33 cellular contexts compared by ENCODE assay signal in the genomic region with DNA sequence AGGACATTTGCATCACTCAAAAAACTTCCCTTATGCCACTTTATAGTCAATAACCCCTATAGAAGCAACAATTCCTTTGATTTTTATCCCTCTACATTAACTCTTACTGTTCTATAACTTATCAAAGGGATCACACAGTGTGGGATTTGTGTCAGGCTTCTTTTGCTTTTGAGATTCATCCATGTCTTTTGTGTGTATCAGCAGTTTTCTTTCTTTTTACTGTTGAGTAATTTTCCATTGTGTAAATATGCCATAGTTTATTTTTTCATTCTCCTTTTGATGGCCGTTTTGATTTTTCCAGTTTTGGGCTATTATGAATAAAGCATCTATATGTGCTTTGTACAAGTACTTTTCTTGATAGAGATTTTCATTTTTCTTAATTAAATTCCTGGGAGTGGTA.
DNase-seq lines count a peak whose midpoint lies in the region; ATAC-seq, FAIRE-seq and TF ChIP-seq lines count a peak whose summit lies in the region.
"Had no signal": no experiment of that assay in that cellular context is flagged by ENCODE, and none has a peak within 500 bp of the region (broad histone marks: within the 10 kb centered on the region; RNA-seq: fewer than 3 reads in every experiment).

No MANE protein-coding gene starts in this region.

- H2AK5ac ChIP-seq in IMR-90 (ENCODE audit: low read depth, low read length), result no peak overlapping the region

- H3K4me2 ChIP-seq in IMR-90 (ENCODE audit: low read depth, low read length), result no peak overlapping the region
- no peak overlapping the region for H3K4me2 ChIP-seq in K562 (ENCODE audit: insufficient read depth, low read length)
- no peak overlapping the region for H3K4me2 ChIP-seq in HepG2 (ENCODE audit: low read depth, low read length)
- H3K4me2 ChIP-seq: A549; BLaER1; BLaER1 treated with 17β-estradiol and CSF1 and Interleukin-3, amounts not matched to agents 10 nM and 100 nM had no signal

- H3K36me3 ChIP-seq in IMR-90 (ENCODE audit: control insufficient read depth, insufficient read depth, low read length) (no peaks in the 10 kb centered on the region), K562 (ENCODE audit: control insufficient read depth, insufficient read depth, low read length) (no peaks in the 10 kb centered on the region), HepG2 (replicated peaks in 1 of 2; ENCODE audit: control insufficient read depth in 1 of 2, insufficient read depth in 2 of 2, low read length in 2 of 2) (no peaks in the 10 kb centered on the region), lower lobe of right lung (no peaks in the 10 kb centered on the region)
- H3K36me3 ChIP-seq: BE2C; BLaER1; BLaER1 treated with 17β-estradiol and CSF1 and Interleukin-3, amounts not matched to agents 10 nM and 100 nM had no signal

- POLR2A ChIA-PET in IMR-90 (lab: Charles Lee; ENCODE audit: unreplicated experiment) (no interaction called here), K562 (lab: Yijun Ruan, JAX) (no interaction called here), HepG2 (lab: Yijun Ruan, JAX) (no interaction called here)

- H2BK5ac ChIP-seq in IMR-90 (ENCODE audit: low read depth, low read length, poor library complexity, severe bottlenecking), result no peak overlapping the region

- H4K5ac ChIP-seq in IMR-90 (ENCODE audit: low read depth, low read length), result no peak overlapping the region

- H3K4me3 ChIP-seq in IMR-90 (ENCODE audit: insufficient read depth, low read depth, low read length) (no peak overlapping the region), K562 (no peak overlapping the region), HepG2 (replicated peaks in 1 of 3; ENCODE audit: insufficient read depth in 1 of 3, low read depth in 2 of 3, low read length in 3 of 3) (no peak overlapping the region), lower lobe of right lung (no peak overlapping the region)
- H3K4me3 ChIP-seq: A549; BLaER1; BLaER1 treated with 17β-estradiol and CSF1 and Interleukin-3, amounts not matched to agents 10 nM and 100 nM had no signal

- H3K9ac ChIP-seq in IMR-90 (ENCODE audit: low read depth, low read length) (no peak overlapping the region), K562 (ENCODE audit: insufficient read depth in 1 of 2, low read depth in 2 of 2, low read length in 2 of 2) (no peak overlapping the region), HepG2 (ENCODE audit: insufficient read depth, low read depth, low read length) (no peak overlapping the region)
- H3K9ac ChIP-seq: BLaER1; BLaER1 treated with 17β-estradiol and CSF1 and Interleukin-3, amounts not matched to agents 10 nM and 100 nM had no signal

- H3K79me1 ChIP-seq in IMR-90 (ENCODE audit: low read depth in 1 of 2, low read length in 2 of 2), result no peaks in the 10 kb centered on the region

- H3K79me2 ChIP-seq in K562 (ENCODE audit: control insufficient read depth, insufficient read depth, low read length) (no peaks in the 10 kb centered on the region), HepG2 (ENCODE audit: insufficient read depth, low read length) (no peaks in the 10 kb centered on the region)

- no peak overlapping the region for H3K56ac ChIP-seq in IMR-90 (ENCODE audit: extremely low read depth, insufficient read depth, low read length)

- no TSS peak for BruUV-seq in IMR-90 (replicated peaks; lab: Mats Ljungman, UMichigan)
- BruUV-seq in K562 (replicated peaks; lab: Mats Ljungman, UMichigan), result no TSS peak
- no TSS peak for BruUV-seq in HepG2 (replicated peaks; lab: Mats Ljungman, UMichigan)

- H2BK20ac ChIP-seq in IMR-90 (ENCODE audit: low read depth, low read length), result no peak overlapping the region

- no peak for ATAC-seq in IMR-90 (ENCODE audit: low read depth)
- no peak for ATAC-seq in K562
- ATAC-seq in HepG2, result no peak
- no peak for ATAC-seq in lower lobe of right lung
- ATAC-seq in GM21360 (IDR thresholded peaks at IDR 0.05; ENCODE audit: unreplicated experiment), result no peak
- ATAC-seq: A549; CD8-positive, alpha-beta T cell had no signal

- no peak overlapping the region for H3K14ac ChIP-seq in IMR-90 (replicated peaks; ENCODE audit: low read depth, low read length)

- no peak overlapping the region for H4K91ac ChIP-seq in IMR-90 (ENCODE audit: insufficient read depth, low read depth, low read length)

- H2AK9ac ChIP-seq in IMR-90 (replicated peaks; ENCODE audit: low read depth, low read length, poor library complexity), result no peak overlapping the region

- FAIRE-seq in K562 (lab: Jason Lieb, UNC) (no peak), HepG2 (lab: Jason Lieb, UNC) (no peak)
- FAIRE-seq: A204.1, A549, D721Med had no signal

- no peak overlapping the region for H3K18ac ChIP-seq in IMR-90 (ENCODE audit: low read depth, low read length)

- in situ Hi-C loops in IMR-90 (cut with MboI; ENCODE audit: low sequenced_read_pairs), result no loop called here
- in situ Hi-C loops in K562 (cut with MboI), result no loop called here
- in situ Hi-C loops in HepG2 (cut with HindIII; ENCODE audit: extremely low pct_ligation_motif_present, low pct_unique_long_range_greater_than_20kb), result no loop called here

- no peak for TF ChIP-seq POLR2A in IMR-90 (IDR thresholded peaks at IDR 0.05; ENCODE audit: low read depth, low read length)
- no peak for TF ChIP-seq POLR2A in K562 (conservative IDR thresholded peaks at IDR 0.05)
- no peak for TF ChIP-seq POLR2A in HepG2 (IDR thresholded peaks at IDR 0.05; ENCODE audit: insufficient read depth in 1 of 2, low read depth in 2 of 2, low read length in 2 of 2)

- H2BK120ac ChIP-seq in IMR-90 (ENCODE audit: low read depth, low read length), result no peak overlapping the region

- no peak overlapping the region for H2BK15ac ChIP-seq in IMR-90 (ENCODE audit: low read depth, low read length)

- H3K27ac ChIP-seq in IMR-90 (ENCODE audit: insufficient read depth, low read length) (no peak overlapping the region), K562 (ENCODE audit: extremely low read depth, low read depth, low read length) (no peak overlapping the region), HepG2 (ENCODE audit: extremely low read length, insufficient read depth, low read length) (no peak overlapping the region), lower lobe of right lung (no peak overlapping the region)
- H3K27ac ChIP-seq: 22Rv1; A549; BLaER1; BLaER1 treated with 17β-estradiol and CSF1 and Interleukin-3, amounts not matched to agents 10 nM and 100 nM; C4-2B had no signal

- H2AFZ ChIP-seq in IMR-90 (replicated peaks; ENCODE audit: low read length, poor library complexity) (no peak overlapping the region), K562 (ENCODE audit: low read depth, low read length) (no peak overlapping the region), HepG2 (ENCODE audit: low read length) (no peak overlapping the region)

- TF ChIP-seq RAD21 in IMR-90 (IDR thresholded peaks at IDR 0.05; ENCODE audit: low read length), result no peak
- no peak for TF ChIP-seq RAD21 in K562 (CRISPR knock-in tag; conservative IDR thresholded peaks at IDR 0.05 in 1 of 2, IDR thresholded peaks at IDR 0.05 in 1 of 2)
- TF ChIP-seq RAD21 in HepG2 (CRISPR knock-in tag; IDR thresholded peaks at IDR 0.05), result no peak

- no CpG with 5 or more reads among the region's 1 CpG for WGBS in IMR-90 (ENCODE audit: extremely low coverage in 2 of 2, insufficient read length in 1 of 2), 2 experiments
- 0% methylated on average over 1 of the region's 1 CpG for WGBS in K562 (ENCODE audit: insufficient coverage, low coverage, missing lambda C conversion rate)
- 2% methylated on average over 1 of the region's 1 CpG for WGBS in HepG2 (ENCODE audit: low lambda C conversion rate)

- TF ChIP-seq CTCF in IMR-90 (conservative IDR thresholded peaks at IDR 0.05; ENCODE audit: low read depth, low read length) (no peak), K562 (IDR thresholded peaks at IDR 0.05 in 2 of 3, conservative IDR thresholded peaks at IDR 0.05 in 1 of 3; ENCODE audit: insufficient read depth in 2 of 3, low read depth in 1 of 3, low read length in 3 of 3) (no peak), HepG2 (CRISPR knock-in tag; IDR thresholded peaks at IDR 0.05) (no peak), lower lobe of right lung (IDR thresholded peaks at IDR 0.05) (no peak)

- H3K23ac ChIP-seq in IMR-90 (ENCODE audit: low read depth, low read length), result no peak overlapping the region

- CTCF ChIA-PET in IMR-90 (lab: Yijun Ruan, JAX) (no interaction called here), K562 (lab: Yijun Ruan, JAX; ENCODE audit: low intra/inter-chr PET ratio) (no interaction called here), HepG2 (lab: Yijun Ruan, JAX; ENCODE audit: low intra/inter-chr PET ratio, low total read pairs) (no interaction called here)

- no peaks in the 10 kb centered on the region; the same call in 1 of the 2 replicates for H3K4me1 ChIP-seq in IMR-90 (ENCODE audit: control insufficient read depth, insufficient read depth, low read length)
- no peaks in the 10 kb centered on the region for H3K4me1 ChIP-seq in K562 (replicated peaks in 1 of 2; ENCODE audit: control insufficient read depth in 2 of 2, insufficient read depth in 2 of 2, low read length in 2 of 2)
- no peaks in the 10 kb centered on the region for H3K4me1 ChIP-seq in HepG2 (ENCODE audit: insufficient read depth, low read length)
- H3K4me1 ChIP-seq in lower lobe of right lung, result no peaks in the 10 kb centered on the region
- H3K4me1 ChIP-seq: A549, BE2C, BLaER1, Caco-2 had no signal

- TF ChIP-seq EP300 in K562 (IDR thresholded peaks at IDR 0.05; ENCODE audit: low read length) (no peak), HepG2 (IDR thresholded peaks at IDR 0.05; ENCODE audit: low read depth in 2 of 2, low read length in 2 of 2) (no peak), HepG2 (CRISPR knock-in tag; IDR thresholded peaks at IDR 0.05; ENCODE audit: borderline replicate concordance) (no peak)

- dilution Hi-C loops in IMR-90 (cut with HindIII; ENCODE audit: low sequenced_read_pairs, unreplicated experiment), result no loop called here

- no peak overlapping the region for H3K4ac ChIP-seq in IMR-90 (ENCODE audit: low read depth, low read length)

- H3K27me3 ChIP-seq in IMR-90 (ENCODE audit: control insufficient read depth, insufficient read depth, low read length), result no peaks in the 10 kb centered on the region
- no peaks in the 10 kb centered on the region for H3K27me3 ChIP-seq in K562 (ENCODE audit: control insufficient read depth in 2 of 2, insufficient read depth in 2 of 2, low read length in 2 of 2)
- no peaks in the 10 kb centered on the region for H3K27me3 ChIP-seq in HepG2 (ENCODE audit: control insufficient read depth in 1 of 2, insufficient read depth in 2 of 2, low read length in 2 of 2)
- H3K27me3 ChIP-seq in lower lobe of right lung (ENCODE audit: low read depth), result no peaks in the 10 kb centered on the region
- H3K27me3 ChIP-seq: BE2C; BLaER1; BLaER1 treated with 17β-estradiol and CSF1 and Interleukin-3, amounts not matched to agents 10 nM and 100 nM had no signal

- DNase-seq in IMR-90 (no peak), K562 (ENCODE audit: extremely low read depth in 1 of 4, low spot score in 3 of 4) (no peak), HepG2 (ENCODE audit: low spot score) (no peak), lower lobe of right lung (no peak), NCI-H345 treated with DMSO at 0.1 percent for 48 hours (lab: John Stamatoyannopoulos, UW; ENCODE audit: unreplicated experiment) (no peak)
- DNase-seq: 8988T; ACHN; AML-193; BE2C; C1 segment of cervical spinal cord; Caco-2; Calu3; CD4-positive, alpha-beta memory T cell; CD4-positive, alpha-beta T cell; CD4-positive, CD25-positive, alpha-beta regulatory T cell; CD8-positive, alpha-beta memory T cell; CD8-positive, alpha-beta T cell; COR-L47; DMS 273 treated with DMSO at 0.1 percent for 48 hours; DMS153; DMS53; DMS79; DMS79 treated with DMSO at 0.1 percent for 48 hours; DND-41; EL had no signal

- H3K9me1 ChIP-seq in IMR-90 (ENCODE audit: insufficient read depth, low read length) (no peaks in the 10 kb centered on the region), K562 (ENCODE audit: control insufficient read depth, insufficient read depth, low read length) (no peaks in the 10 kb centered on the region)

- H4K8ac ChIP-seq in IMR-90 (ENCODE audit: low read depth in 2 of 2, low read length in 2 of 2), result no peak overlapping the region

- H4K20me1 ChIP-seq in IMR-90 (ENCODE audit: insufficient read depth, low read length), result no peaks in the 10 kb centered on the region
- no peaks in the 10 kb centered on the region for H4K20me1 ChIP-seq in K562 (replicated peaks; ENCODE audit: control insufficient read depth, insufficient read depth, low read length)
- no peaks in the 10 kb centered on the region for H4K20me1 ChIP-seq in HepG2 (ENCODE audit: insufficient read depth, low read length)
- H4K20me1 ChIP-seq: BLaER1; BLaER1 treated with 17β-estradiol and CSF1 and Interleukin-3, amounts not matched to agents 10 nM and 100 nM had no signal

- intact Hi-C loops in IMR-90 (cut with micrococcal nuclease) (no loop called here), K562 (cut with micrococcal nuclease) (no loop called here), HepG2 (cut with micrococcal nuclease; ENCODE audit: unreplicated experiment) (no loop called here), lower lobe of right lung (cut with DNase I) (no loop called here)

- H3K9me3 ChIP-seq in IMR-90 (ENCODE audit: control insufficient read depth, insufficient read depth, low read length), result no peaks in the 10 kb centered on the region
- no peaks in the 10 kb centered on the region for H3K9me3 ChIP-seq in K562 (replicated peaks; ENCODE audit: control insufficient read depth, insufficient read depth, low read depth, low read length)
- H3K9me3 ChIP-seq in HepG2 (ENCODE audit: low read length), result no peaks in the 10 kb centered on the region
- no peaks in the 10 kb centered on the region for H3K9me3 ChIP-seq in lower lobe of right lung
- H3K9me3 ChIP-seq: A549; BE2C; BLaER1; BLaER1 treated with 17β-estradiol and CSF1 and Interleukin-3, amounts not matched to agents 10 nM and 100 nM; Caco-2 had no signal
